Comparison of ENCODE assay signal across 8 cellular contexts in the genomic region with DNA sequence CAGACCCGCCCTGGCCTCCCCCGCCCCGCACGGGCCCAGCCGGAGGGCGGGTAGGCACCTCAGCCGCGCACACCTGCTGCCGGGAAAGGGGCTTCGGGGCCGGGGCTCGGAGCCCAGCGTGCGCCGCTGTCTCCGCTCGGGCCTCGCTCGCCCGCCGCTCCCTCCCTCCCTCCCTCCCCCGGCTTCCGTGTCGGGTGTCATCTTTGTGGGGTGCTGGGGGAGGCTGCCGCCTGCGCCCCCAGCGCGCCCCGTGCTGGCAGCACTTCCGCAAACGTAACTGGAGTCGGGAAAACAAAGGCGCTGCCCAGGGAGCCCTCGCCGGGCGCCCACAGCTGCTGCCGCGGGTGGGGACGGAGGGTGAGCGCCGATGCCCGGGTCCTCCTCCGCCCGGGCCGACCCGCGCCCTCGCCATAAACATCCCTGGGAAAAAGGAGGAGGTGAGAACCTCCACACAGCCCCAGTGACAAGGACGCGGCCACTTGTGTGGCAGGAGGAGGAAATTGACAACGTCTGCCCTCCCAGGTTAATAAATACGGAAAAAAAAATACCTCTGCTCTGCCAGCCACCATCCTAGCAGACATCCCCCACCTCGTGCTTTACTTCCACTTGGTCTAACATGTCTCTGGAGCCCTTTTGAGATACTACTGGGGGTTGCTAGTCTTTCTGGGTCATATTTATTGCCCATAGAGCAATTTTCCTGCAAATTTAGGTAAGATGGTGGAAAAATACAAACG. TPM values are rescaled to one million over a fixed set of nuclear protein-coding genes. Genes with fewer than 3 reads are reported as not detected.
DNase-seq lines count a peak whose midpoint lies in the region; ATAC-seq and TF ChIP-seq lines count a peak whose summit lies in the region.

No MANE protein-coding gene starts in this region.

- DNase-seq in DND-41 (peak; percentile 72), HuH-7 (ENCODE audit: low spot score) (peak; percentile 50), SK-N-DZ (ENCODE audit: low spot score) (peak; percentile 34), right cardiac atrium (peak; percentile 49 to 82 (median 77)), uterus (peak; percentile 31 to 43)
- DNase-seq in activated naive CD8-positive, alpha-beta T cell treated with anti-CD3 and anti-CD28 coated beads, Interleukin-2, amount 50 U/mL, for 24 hours: peak; percentile 69

- H3K9ac ChIP-seq in DND-41 (ENCODE audit: low read depth, low read length) (peak overlapping the region; percentile 66), rectal smooth muscle tissue (ENCODE audit: low read length) (peak overlapping the region; percentile 69)

- peak overlapping the region; percentile 90 for H2AFZ ChIP-seq in DND-41 (ENCODE audit: low read depth, low read length)

- no peaks in the 10 kb centered on the region for H3K9me3 Mint-ChIP-seq in activated naive CD8-positive, alpha-beta T cell treated with anti-CD3 and anti-CD28 coated beads, Interleukin-2, amount 50 U/mL, for 24 hours

- peak overlapping the region; percentile 91 for H3K4me2 ChIP-seq in DND-41 (ENCODE audit: insufficient read depth, low read length)

- TF ChIP-seq POLR2A in uterus (IDR thresholded peaks at IDR 0.05): peak in 1 of 2 donors; percentile 21

- peak overlapping the region; percentile 90 for H3K27ac Mint-ChIP-seq in activated naive CD8-positive, alpha-beta T cell treated with anti-CD3 and anti-CD28 coated beads, Interleukin-2, amount 50 U/mL, for 24 hours

- peak overlapping the region; percentile 86 for H3K27ac ChIP-seq in DND-41 (ENCODE audit: low read length)
- peak overlapping the region; percentile 58 for H3K27ac ChIP-seq in right cardiac atrium (ENCODE audit: low read length)
- H3K27ac ChIP-seq in rectal smooth muscle tissue (ENCODE audit: low read depth, low read length): peak overlapping the region; percentile 66
- H3K27ac ChIP-seq in uterus: peak overlapping the region; percentile 80 to 81

- WGBS in right cardiac atrium: 1% methylated on average over 54 of the region's 54 CpGs

- intact Hi-C loops in right cardiac atrium (cut with DNase I): loop anchor here in 2 of 4 donors (10.0 kb wide), 1 partner anchor 96 kb away; no protein-coding TSS in a partner anchor
- intact Hi-C loops in uterus (cut with DNase I; ENCODE audit: low total_unique reads): no loop called here

- H3K27me3 Mint-ChIP-seq in activated naive CD8-positive, alpha-beta T cell treated with anti-CD3 and anti-CD28 coated beads, Interleukin-2, amount 50 U/mL, for 24 hours: no peaks in the 10 kb centered on the region

- peak; percentile 64 for ATAC-seq in DND-41 (ENCODE audit: insufficient read depth, low read depth)
- ATAC-seq in GM21515 (IDR thresholded peaks at IDR 0.05; ENCODE audit: unreplicated experiment): peak; percentile 59
- peak; percentile 50 for ATAC-seq in activated naive CD8-positive, alpha-beta T cell treated with anti-CD3 and anti-CD28 coated beads, Interleukin-2, amount 50 U/mL, for 24 hours
- ATAC-seq in right cardiac atrium: peak; percentile 56 to 63

- H3K27me3 ChIP-seq in DND-41 (ENCODE audit: insufficient read depth, low read length, poor library complexity): no peaks in the 10 kb centered on the region
- H3K27me3 ChIP-seq in right cardiac atrium (ENCODE audit: control insufficient read depth, insufficient read depth): no peaks in the 10 kb centered on the region
- H3K27me3 ChIP-seq in rectal smooth muscle tissue (ENCODE audit: control insufficient read depth, insufficient read depth, low read length): no peaks in the 10 kb centered on the region
- no peaks in the 10 kb centered on the region for H3K27me3 ChIP-seq in uterus

- H3K36me3 Mint-ChIP-seq in activated naive CD8-positive, alpha-beta T cell treated with anti-CD3 and anti-CD28 coated beads, Interleukin-2, amount 50 U/mL, for 24 hours (ENCODE audit: low read depth): peaks cover 1% of the 10 kb centered on the region

- no peak for TF ChIP-seq CTCF in DND-41 (IDR thresholded peaks at IDR 0.05; ENCODE audit: borderline replicate concordance, extremely low read depth, low read length, poor library complexity, severe bottlenecking)
- no peak for TF ChIP-seq CTCF in uterus (IDR thresholded peaks at IDR 0.05)

- peak overlapping the region; percentile 50 to 63 for H3K4me3 ChIP-seq in DND-41 (ENCODE audit: low read depth in 1 of 2, low read length in 2 of 2)
- peak overlapping the region; percentile 92 for H3K4me3 ChIP-seq in right cardiac atrium (ENCODE audit: low read length)
- peak overlapping the region; percentile 88 for H3K4me3 ChIP-seq in rectal smooth muscle tissue (ENCODE audit: low read length)
- H3K4me3 ChIP-seq in uterus: peak overlapping the region; percentile 51 to 87

- peaks cover 28% of the 10 kb centered on the region for H3K79me2 ChIP-seq in DND-41 (ENCODE audit: insufficient read depth, low read length)

- H3K36me3 ChIP-seq in DND-41 (ENCODE audit: insufficient read depth, low read length) (no peaks in the 10 kb centered on the region), rectal smooth muscle tissue (ENCODE audit: control insufficient read depth, insufficient read depth, low read length) (no peaks in the 10 kb centered on the region), uterus (no peaks in the 10 kb centered on the region)

- H3K4me1 ChIP-seq in DND-41 (ENCODE audit: insufficient read depth, low read length) (peaks cover 35% of the 10 kb centered on the region), right cardiac atrium (ENCODE audit: control insufficient read depth, insufficient read depth, low read length) (no peaks in the 10 kb centered on the region), rectal smooth muscle tissue (ENCODE audit: control insufficient read depth, insufficient read depth, low read length) (peaks cover 8% of the 10 kb centered on the region), uterus (no peaks in the 10 kb centered on the region)

- peak overlapping the region; percentile 86 for H3K4me3 Mint-ChIP-seq in activated naive CD8-positive, alpha-beta T cell treated with anti-CD3 and anti-CD28 coated beads, Interleukin-2, amount 50 U/mL, for 24 hours

- H4K20me1 ChIP-seq in DND-41 (ENCODE audit: insufficient read depth, low read length): no peaks in the 10 kb centered on the region

- H3K4me1 Mint-ChIP-seq in activated naive CD8-positive, alpha-beta T cell treated with anti-CD3 and anti-CD28 coated beads, Interleukin-2, amount 50 U/mL, for 24 hours: peaks cover 42% of the 10 kb centered on the region

- H3K9me3 ChIP-seq in DND-41 (ENCODE audit: insufficient read depth, low read length, severe bottlenecking): no peaks in the 10 kb centered on the region
- H3K9me3 ChIP-seq in right cardiac atrium (ENCODE audit: control insufficient read depth, low read length): no peaks in the 10 kb centered on the region
- H3K9me3 ChIP-seq in uterus: no peaks in the 10 kb centered on the region

RNA-seq across cellular contexts. Expression of a gene that starts 0.6 kb away (rescaled TPM):
- polyA plus RNA-seq in SK-N-DZ (2014; cell fraction: cytosol; rRNA removed): 14.8 and 16.0 TPM in 2 replicates
- 6.9 and 9.1 TPM in 2 replicates for polyA plus RNA-seq in SK-N-DZ (2014; cell fraction: nucleus; rRNA removed)
- total RNA-seq in right cardiac atrium (10 to 100 TPM; 29.3 to 32.7 (median 30.3) TPM), uterus (10 to 100 TPM in 3 of 4 donors, 1 to 10 TPM in 1; 3.6 to 30.3 (median 28.4) TPM)
- 14.7 TPM for polyA plus RNA-seq in right cardiac atrium

Comparison
In these comparisons a context has a peak if more than half of its experiments do, and no peak if none do; other contexts are left out.
1. Peak in every context shown above with its lines: DNase-seq, ATAC-seq, H3K4me3 ChIP-seq and H3K27ac ChIP-seq.